8 cellular contexts compared by ENCODE assay signal in genomic region chr12:48890657-48891418, GRCh38. TPM values are rescaled to one million over a fixed set of nuclear protein-coding genes. Genes with fewer than 3 reads are reported as not detected.
DNase-seq lines count a peak whose midpoint lies in the region; TF ChIP-seq lines count a peak whose summit lies in the region.

No MANE protein-coding gene starts in this region.

- peak overlapping the region; percentile 78 for H3K4me3 Mint-ChIP-seq in neural crest cell

- H3K27me3 Mint-ChIP-seq in neural crest cell (ENCODE audit: low read depth), result peaks cover 22% of the 10 kb centered on the region

- H3K36me3 Mint-ChIP-seq in neural crest cell (ENCODE audit: low read depth), result no peaks in the 10 kb centered on the region

- CTCF ChIA-PET in RWPE1 (lab: Yijun Ruan, JAX), result interaction anchor here (0.6 to 3.3 kb wide), 22 partner anchors 8 to 599 kb away, joined by 3 to 20 read pairs (median 4); partner anchors contain the start of gene RND1

- no peaks in the 10 kb centered on the region for H3K9me3 Mint-ChIP-seq in neural crest cell

- no peak overlapping the region for H3K27ac ChIP-seq in RWPE1

- peaks cover 10% of the 10 kb centered on the region for H3K4me1 Mint-ChIP-seq in neural crest cell

- TF ChIP-seq CTCF in RWPE1 (conservative IDR thresholded peaks at IDR 0.05; ENCODE audit: low read depth) (peak; percentile 75), foreskin fibroblast (IDR thresholded peaks at IDR 0.05; ENCODE audit: low read depth, low read length) (peak; percentile 90), neural crest cell (conservative IDR thresholded peaks at IDR 0.05) (peak; percentile 97)

- peak overlapping the region; percentile 35 to 48 for H3K4me3 ChIP-seq in foreskin fibroblast (ENCODE audit: low read depth in 1 of 2, low read length in 2 of 2)

- POLR2A ChIA-PET in RWPE1 (lab: Yijun Ruan, JAX; ENCODE audit: low non-redundant PET), result interaction anchor here (0.5 kb wide), 1 partner anchor 37 kb away, joined by 3 read pairs; no protein-coding TSS in a partner anchor

- peak overlapping the region; percentile 50 for H3K27ac Mint-ChIP-seq in neural crest cell (ENCODE audit: unreplicated experiment)

- DNase-seq in SIG-M5 treated with dmso at 0.1 percent for 504 hours (lab: John Stamatoyannopoulos, UW; ENCODE audit: unreplicated experiment), result peak; percentile 64
- no peak for DNase-seq in SIG-M5 (lab: John Stamatoyannopoulos, UW)
- DNase-seq in LHCN-M2 (ENCODE audit: low read depth), result peak; percentile 53
- DNase-seq in RWPE1 (ENCODE audit: low spot score), result peak; percentile 40
- peak; percentile 64 for DNase-seq in activated T-helper 9 cell treated with anti-CD3 and anti-CD28 coated beads, Interleukin-2, amount 50 U/mL, for 16 hours (ENCODE audit: low read depth)
- DNase-seq in foreskin fibroblast, result peak; percentile 56 to 88
- peak; percentile 93 for DNase-seq in neural crest cell (ENCODE audit: low read depth, low spot score)
- peak; percentile 51 for DNase-seq in stimulated activated naive CD4-positive, alpha-beta T cell treated with Interleukin-2 at 50 U/mL for 16 hours (lab: John Stamatoyannopoulos, UW)

RNA-seq across cellular contexts. Expression of gene RND1, which starts 25.2 kb away (rescaled TPM):
- total RNA-seq in LHCN-M2 (2014; rRNA removed) (not detected in 2 replicates), neural crest cell (4.2 and 6.1 TPM in 2 replicates)
- 0.10 TPM for polyA plus RNA-seq in LHCN-M2 (2012)

RNA-seq across cellular contexts. Expression of gene FKBP11, which starts 34.5 kb away (rescaled TPM):
- total RNA-seq in LHCN-M2 (2014; rRNA removed) (12.6 and 17.3 TPM in 2 replicates), neural crest cell (15.1 and 18.6 TPM in 2 replicates)
- 47.2 TPM for polyA plus RNA-seq in LHCN-M2 (2012)

RNA-seq across cellular contexts. Expression of gene DDX23, which starts 38.9 kb away (rescaled TPM):
- 91.0 and 98.6 TPM in 2 replicates for total RNA-seq in LHCN-M2 (2014; rRNA removed)
- 60.3 TPM for polyA plus RNA-seq in LHCN-M2 (2012)
- 119 and 124 TPM in 2 replicates for total RNA-seq in neural crest cell
